ENCODE assay signal across 15 cellular contexts in genomic region chr13:95541308-95541707, GRCh38. TPM values are rescaled to one million over a fixed set of nuclear protein-coding genes. Genes with fewer than 3 reads are reported as not detected.
"Had no signal": no experiment of that assay in that cellular context is flagged by ENCODE, and none has a peak within 500 bp of the region (broad histone marks: within the 10 kb centered on the region; RNA-seq: fewer than 3 reads in every experiment).

No MANE protein-coding gene starts in this region.

- H3K4me3 ChIP-seq: esophagus squamous epithelium, sigmoid colon had no signal

- H3K9me3 Mint-ChIP-seq: activated naive CD8-positive, alpha-beta T cell treated with anti-CD3 and anti-CD28 coated beads, Interleukin-2, amount 10 ng/mL, durations not matched to agents 7 days and 5 days; T-cell; type B pancreatic cell had no signal

- H3K27me3 ChIP-seq: esophagus squamous epithelium, neutrophil had no signal

- H3K27ac Mint-ChIP-seq: activated CD8-positive, alpha-beta T cell treated with anti-CD3 and anti-CD28 coated beads, Interleukin-2, amount 10 ng/mL, durations not matched to agents 7 days and 5 days; activated naive CD8-positive, alpha-beta T cell treated with anti-CD3 and anti-CD28 coated beads, Interleukin-2, amount 10 ng/mL, durations not matched to agents 7 days and 5 days; immature natural killer cell; T-cell; type B pancreatic cell had no signal

- ATAC-seq: activated CD8-positive, alpha-beta T cell treated with anti-CD3 and anti-CD28 coated beads, Interleukin-2, amount 10 ng/mL, durations not matched to agents 7 days and 5 days; T-cell had no signal

- H3K4me3 Mint-ChIP-seq: activated CD8-positive, alpha-beta T cell treated with anti-CD3 and anti-CD28 coated beads, Interleukin-2, amount 10 ng/mL, durations not matched to agents 7 days and 5 days; activated naive CD8-positive, alpha-beta T cell treated with anti-CD3 and anti-CD28 coated beads, Interleukin-2, amount 10 ng/mL, durations not matched to agents 7 days and 5 days; immature natural killer cell; T-cell; type B pancreatic cell had no signal

- H3K4me1 Mint-ChIP-seq: activated naive CD8-positive, alpha-beta T cell treated with anti-CD3 and anti-CD28 coated beads, Interleukin-2, amount 10 ng/mL, durations not matched to agents 7 days and 5 days; immature natural killer cell; T-cell had no signal

- H3K36me3 ChIP-seq: esophagus squamous epithelium, neutrophil, sigmoid colon had no signal

- H3K9me3 ChIP-seq: esophagus squamous epithelium, neutrophil, sigmoid colon had no signal

- H3K36me3 Mint-ChIP-seq: activated naive CD8-positive, alpha-beta T cell treated with anti-CD3 and anti-CD28 coated beads, Interleukin-2, amount 10 ng/mL, durations not matched to agents 7 days and 5 days; immature natural killer cell; T-cell; type B pancreatic cell had no signal

- H3K27ac ChIP-seq: esophagus squamous epithelium, neutrophil, sigmoid colon had no signal

- DNase-seq: activated CD4-positive, alpha-beta T cell treated with anti-CD3 and anti-CD28 coated beads for 48 hours; activated CD8-positive, alpha-beta memory T cell treated with anti-CD3 and anti-CD28 coated beads, Interleukin-2, amount 50 U/mL, for 48 hours; activated CD8-positive, alpha-beta T cell treated with anti-CD3 and anti-CD28 coated beads, Interleukin-2, amount 10 ng/mL, durations not matched to agents 7 days and 5 days; activated naive CD8-positive, alpha-beta T cell treated with anti-CD3 and anti-CD28 coated beads, Interleukin-2, amount 10 ng/mL, durations not matched to agents 7 days and 5 days; esophagus squamous epithelium; foreskin fibroblast; immature natural killer cell; mesendoderm; sigmoid colon; stimulated activated CD4-positive, alpha-beta T cell treated with anti-CD3 and anti-CD28 coated beads, Interleukin-12 subunit alpha, Interleukin-12 subunit beta, amount 100 ng/mL, for 4 hours; stimulated activated naive CD4-positive, alpha-beta T cell; T-cell had no signal

RNA-seq across cellular contexts. Expression of gene CLDN10, which starts 11.2 kb away (rescaled TPM):
- total RNA-seq: activated CD8-positive, alpha-beta T cell treated with anti-CD3 and anti-CD28 coated beads, Interleukin-2, amount 10 ng/mL, durations not matched to agents 7 days and 5 days; activated naive CD8-positive, alpha-beta T cell treated with anti-CD3 and anti-CD28 coated beads, Interleukin-2, amount 10 ng/mL, durations not matched to agents 7 days and 5 days; left cardiac atrium had no signal
- polyA plus RNA-seq: immature natural killer cell had no signal
